ENCODE assay signal across 8 cellular contexts in the genomic region with DNA sequence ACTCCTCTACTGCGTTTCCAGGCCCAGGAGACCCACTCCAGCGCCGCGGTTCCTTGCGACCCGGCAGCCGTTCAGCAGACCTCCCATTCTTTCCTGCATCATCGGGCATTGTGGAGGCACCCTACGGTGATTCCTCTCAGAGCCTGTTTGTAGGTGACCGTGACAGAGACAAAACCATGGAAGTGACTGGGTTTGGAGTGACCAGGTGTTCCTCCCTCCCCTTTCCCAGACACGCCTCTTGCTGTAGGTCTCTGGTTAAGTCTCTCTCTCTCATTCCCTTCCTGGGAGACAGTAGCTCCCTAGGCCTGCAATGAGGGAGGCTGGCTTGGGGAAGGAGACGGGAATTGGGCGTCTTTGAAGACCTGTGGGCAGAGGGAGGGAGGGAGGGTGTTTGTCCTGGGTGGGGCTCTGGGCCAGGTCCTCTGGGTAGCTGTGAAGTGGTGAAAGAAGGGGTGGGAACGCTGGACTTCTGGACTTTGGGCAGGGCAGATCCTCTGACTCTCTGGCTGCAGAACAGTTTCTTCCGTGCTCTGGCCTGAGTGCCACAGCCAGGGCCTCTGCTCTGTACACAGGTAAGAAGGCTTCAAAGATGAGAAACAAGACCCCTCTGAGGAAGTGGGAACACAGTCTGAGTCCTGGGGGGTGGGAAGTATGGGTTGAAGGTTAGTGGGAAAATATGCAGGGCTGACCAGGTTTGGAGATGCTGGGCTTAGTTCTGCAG. TPM values are rescaled to one million over a fixed set of nuclear protein-coding genes. Genes with fewer than 3 reads are reported as not detected.
DNase-seq lines count a peak whose midpoint lies in the region; ATAC-seq and TF ChIP-seq lines count a peak whose summit lies in the region.

No MANE protein-coding gene starts in this region.

- H3K36me3 Mint-ChIP-seq in natural killer cell, result no peaks in the 10 kb centered on the region

- H3K27ac Mint-ChIP-seq in natural killer cell, result peak overlapping the region; percentile 98 to 99

- H3K4me3 Mint-ChIP-seq in natural killer cell, result peak overlapping the region; percentile 96

- peaks cover 11% of the 10 kb centered on the region for H3K4me1 ChIP-seq in Panc1 (ENCODE audit: control insufficient read depth, insufficient read depth, low read length)

- CTCF ChIA-PET in Panc1 (lab: Charles Lee), result interaction anchor here (0.5 kb wide), 1 partner anchor 120 kb away, joined by 7 read pairs; no protein-coding TSS in a partner anchor

- H3K4me3 ChIP-seq in Panc1 (ENCODE audit: low read depth in 2 of 2, low read length in 2 of 2), result peak overlapping the region; percentile 91 to 97

- intact Hi-C loops in Panc1 (cut with micrococcal nuclease; ENCODE audit: unreplicated experiment), result no loop called here
- intact Hi-C loops in natural killer cell (cut with micrococcal nuclease), result no loop called here

- ATAC-seq in Panc1 (peak; percentile 5), natural killer cell (no peak), GM18858 (IDR thresholded peaks at IDR 0.05; ENCODE audit: unreplicated experiment) (no peak), HG03571 (IDR thresholded peaks at IDR 0.05; ENCODE audit: unreplicated experiment) (no peak)

- no peaks in the 10 kb centered on the region for H3K27me3 Mint-ChIP-seq in natural killer cell (ENCODE audit: low read depth in 2 of 2)

- peaks cover 19 to 33% of the 10 kb centered on the region in 2 donors for H3K4me1 Mint-ChIP-seq in natural killer cell

- peaks cover 5% of the 10 kb centered on the region; the same call in 1 of the 2 replicates for H3K36me3 ChIP-seq in Panc1 (ENCODE audit: control insufficient read depth, insufficient read depth, low read length)

- no peaks in the 10 kb centered on the region for H3K9me3 ChIP-seq in Panc1 (ENCODE audit: control insufficient read depth, insufficient read depth, low read depth, low read length)

- BruUV-seq in Panc1 (replicated peaks; lab: Mats Ljungman, UMichigan), result TSS peak; percentile 78

- no peak for TF ChIP-seq CTCF in Panc1 (IDR thresholded peaks at IDR 0.05)
- TF ChIP-seq CTCF in natural killer cell (IDR thresholded peaks at IDR 0.05), result no peak

- peak overlapping the region; percentile 87 for H3K27ac ChIP-seq in Panc1 (ENCODE audit: low read length)
- peak overlapping the region; percentile 75 for H3K27ac ChIP-seq in epithelial cell of prostate

- DNase-seq in NCI-H1105 treated with DMSO at 0.1 percent for 48 hours (lab: John Stamatoyannopoulos, UW) (peak; percentile 35), NCI-H1105 (lab: John Stamatoyannopoulos, UW) (no peak), Panc1 (ENCODE audit: low read depth, low spot score) (no peak), epithelial cell of prostate (ENCODE audit: low read depth, low spot score) (peak; percentile 34), natural killer cell (no peak), GM19240 (ENCODE audit: insufficient read length, low spot score) (no peak)

- H3K9me3 Mint-ChIP-seq in natural killer cell, result no peaks in the 10 kb centered on the region

- in situ Hi-C loops in Panc1 (cut with HindIII; ENCODE audit: low pct_unique_long_range_greater_than_20kb, low sequenced_read_pairs), result no loop called here

- H3K27me3 ChIP-seq in Panc1 (ENCODE audit: control insufficient read depth, insufficient read depth, low read length), result no peaks in the 10 kb centered on the region

- POLR2A ChIA-PET in Panc1 (lab: Charles Lee), result no interaction called here

RNA-seq across cellular contexts. Expression of gene KLC4, which starts 0.8 kb away (rescaled TPM):
- total RNA-seq in Panc1 (2021; ENCODE audit: unreplicated experiment), result 22.6 TPM
- polyA plus RNA-seq in Panc1 (2012; ENCODE audit: insufficient read length), result 21.8 TPM
- total RNA-seq in natural killer cell, result 10 to 100 TPM; 35.9 to 39.4 (median 37.4) TPM

RNA-seq across cellular contexts. Expression of gene MRPL2, which starts 1.0 kb away (rescaled TPM):
- total RNA-seq in Panc1 (2021; ENCODE audit: unreplicated experiment), result 65.6 TPM
- polyA plus RNA-seq in Panc1 (2012; ENCODE audit: insufficient read length), result 99.3 TPM
- total RNA-seq in natural killer cell, result 10 to 100 TPM; 33.4 to 38.4 (median 33.9) TPM

RNA-seq across cellular contexts. Expression of gene CUL7, which starts 6.5 kb away (rescaled TPM):
- total RNA-seq in Panc1 (2021; ENCODE audit: unreplicated experiment) (32.1 TPM), natural killer cell (10 to 100 TPM in 1 of 3 donors, 1 to 10 TPM in 2; 9.6 to 10.1 (median 9.9) TPM)
- 30.5 TPM for polyA plus RNA-seq in Panc1 (2012; ENCODE audit: insufficient read length)

RNA-seq across cellular contexts. Expression of gene PTK7, which starts 15.9 kb away (rescaled TPM):
- total RNA-seq in Panc1 (2021; ENCODE audit: unreplicated experiment), result 240 TPM
- polyA plus RNA-seq in Panc1 (2012; ENCODE audit: insufficient read length), result 281 TPM
- 1 to 10 TPM; 1.7 to 5.6 (median 2.8) TPM for total RNA-seq in natural killer cell

RNA-seq across cellular contexts. Expression of gene RRP36, which starts 38.8 kb away (rescaled TPM):
- 106 TPM for total RNA-seq in Panc1 (2021; ENCODE audit: unreplicated experiment)
- 80.3 TPM for polyA plus RNA-seq in Panc1 (2012; ENCODE audit: insufficient read length)
- total RNA-seq in natural killer cell, result 10 to 100 TPM; 33.1 to 43.9 (median 38.7) TPM

Comparison
In these comparisons a context has a peak if more than half of its experiments do, and no peak if none do; other contexts are left out.
1. DNase-seq: peak in NCI-H1105 treated with DMSO at 0.1 percent for 48 hours (single experiment) and epithelial cell of prostate (single experiment); none in NCI-H1105 (single experiment), Panc1 (single experiment), natural killer cell (single experiment) and GM19240 (single experiment).